Comparison of ENCODE assay signal across 1 cellular context in the genomic region with DNA sequence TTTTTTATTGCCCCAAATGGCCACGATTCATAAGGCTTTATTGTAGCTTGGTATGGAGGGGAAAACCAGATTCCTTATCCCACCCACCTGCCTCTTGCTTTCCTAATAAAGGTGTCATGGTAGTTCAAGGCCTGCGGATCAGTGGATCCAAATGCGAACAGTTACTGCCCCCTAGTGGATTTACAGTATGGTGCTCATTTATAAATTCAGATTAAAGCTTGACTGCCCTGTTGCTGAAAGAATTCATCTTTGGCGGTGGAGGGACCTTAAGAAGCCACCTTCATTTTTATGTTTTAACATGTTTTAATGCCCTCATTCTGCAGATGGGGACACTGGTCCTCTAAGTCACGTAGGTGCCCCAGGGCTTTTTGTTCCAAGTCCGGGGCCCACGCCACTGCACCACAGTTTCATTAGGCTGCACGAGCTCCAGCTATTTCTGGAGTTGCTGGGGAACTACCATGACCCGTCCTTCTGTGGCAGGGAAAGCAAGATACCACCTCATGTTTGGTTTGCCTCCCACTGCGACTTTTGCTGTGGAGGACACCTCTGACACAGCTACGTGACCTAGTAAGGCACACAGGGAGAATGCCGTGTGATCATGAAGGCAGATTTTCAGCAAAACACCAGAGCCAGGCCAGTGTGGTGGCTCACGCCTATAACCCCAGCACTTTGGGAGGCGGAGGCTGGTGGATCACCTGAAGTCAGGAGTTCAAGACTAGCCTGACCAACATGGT.
TF ChIP-seq lines count a peak whose summit lies in the region.

No MANE protein-coding gene starts in this region.

TF ChIP-seq in HepG2, 621 proteins besides CTCF, POLR2A, EP300 and RAD21 (continued from another document):
- TF ChIP-seq SMC3 (IDR thresholded peaks at IDR 0.05; ENCODE audit: low read length) (peak; percentile 74), YY1 (IDR thresholded peaks at IDR 0.05; ENCODE audit: insufficient read depth, insufficient replicate concordance, low read depth, low read length) (no peak)
- TF ChIP-seq, protein P1, sequence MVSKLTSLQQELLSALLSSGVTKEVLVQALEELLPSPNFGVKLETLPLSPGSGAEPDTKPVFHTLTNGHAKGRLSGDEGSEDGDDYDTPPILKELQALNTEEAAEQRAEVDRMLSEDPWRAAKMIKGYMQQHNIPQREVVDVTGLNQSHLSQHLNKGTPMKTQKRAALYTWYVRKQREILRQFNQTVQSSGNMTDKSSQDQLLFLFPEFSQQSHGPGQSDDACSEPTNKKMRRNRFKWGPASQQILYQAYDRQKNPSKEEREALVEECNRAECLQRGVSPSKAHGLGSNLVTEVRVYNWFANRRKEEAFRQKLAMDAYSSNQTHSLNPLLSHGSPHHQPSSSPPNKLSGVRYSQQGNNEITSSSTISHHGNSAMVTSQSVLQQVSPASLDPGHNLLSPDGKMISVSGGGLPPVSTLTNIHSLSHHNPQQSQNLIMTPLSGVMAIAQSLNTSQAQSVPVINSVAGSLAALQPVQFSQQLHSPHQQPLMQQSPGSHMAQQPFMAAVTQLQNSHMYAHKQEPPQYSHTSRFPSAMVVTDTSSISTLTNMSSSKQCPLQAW (CRISPR knock-in tag; IDR thresholded peaks at IDR 0.05): no peak
TF ChIP-seq in HepG2: peak in this region for 8.
